9 cellular contexts compared by ENCODE assay signal in genomic region chr19:51366999-51367564, GRCh38. TPM values are rescaled to one million over a fixed set of nuclear protein-coding genes. Genes with fewer than 3 reads are reported as not detected.
DNase-seq lines count a peak whose midpoint lies in the region; ATAC-seq, FAIRE-seq and TF ChIP-seq lines count a peak whose summit lies in the region.
"Had no signal": no experiment of that assay in that cellular context is flagged by ENCODE, and none has a peak within 500 bp of the region (broad histone marks: within the 10 kb centered on the region; RNA-seq: fewer than 3 reads in every experiment).

No MANE protein-coding gene starts in this region.

- no peaks in the 10 kb centered on the region for H3K36me3 Mint-ChIP-seq in neural crest cell (ENCODE audit: low read depth)

- H3K27ac ChIP-seq in epithelial cell of prostate, result peak overlapping the region; percentile 74

- DNase-seq in activated CD4-positive, alpha-beta T cell treated with anti-CD3 and anti-CD28 coated beads for 4 hours, result peak; percentile 29 to 30
- DNase-seq in epithelial cell of prostate (ENCODE audit: low read depth, low spot score), result no peak
- DNase-seq in neural crest cell (ENCODE audit: low read depth, low spot score), result no peak
- no peak for DNase-seq in superior temporal gyrus (ENCODE audit: extremely low spot score)
- DNase-seq in D721Med (ENCODE audit: insufficient read length, low spot score), result no peak

- no peak for FAIRE-seq in D721Med (lab: Jason Lieb, UNC)

- no peaks in the 10 kb centered on the region for H3K27me3 Mint-ChIP-seq in neural crest cell (ENCODE audit: low read depth)

- peak overlapping the region; percentile 99 for H3K27ac Mint-ChIP-seq in neural crest cell (ENCODE audit: unreplicated experiment)

- H3K4me3 Mint-ChIP-seq in neural crest cell, result peak overlapping the region; percentile 99

- ATAC-seq in HG03108 (IDR thresholded peaks at IDR 0.05; ENCODE audit: unreplicated experiment) (peak; percentile 4), HG02973 (IDR thresholded peaks at IDR 0.05; ENCODE audit: unreplicated experiment) (no peak)

- no peaks in the 10 kb centered on the region for H3K9me3 Mint-ChIP-seq in neural crest cell

- no peak for TF ChIP-seq CTCF in neural crest cell (conservative IDR thresholded peaks at IDR 0.05)
- no peak for TF ChIP-seq CTCF in D721Med (IDR thresholded peaks at IDR 0.05; ENCODE audit: insufficient read depth, missing control alignments)

- peaks cover 50% of the 10 kb centered on the region for H3K4me1 Mint-ChIP-seq in neural crest cell

- peak overlapping the region; percentile 89 for H3K4me3 ChIP-seq in GM08714 (ENCODE audit: low read length)

RNA-seq across cellular contexts. Expression of gene ETFB, which starts 0.9 kb away (rescaled TPM):
- 41.1 and 42.4 TPM in 2 replicates for total RNA-seq in neural crest cell

RNA-seq across cellular contexts. Expression of gene CLDND2, which starts 1.7 kb away (rescaled TPM):
- 0.84 and 1.1 TPM in 2 replicates for total RNA-seq in neural crest cell
- total RNA-seq: SK-MEL-5 had no signal

RNA-seq across cellular contexts. Expression of gene NKG7, which starts 5.4 kb away (rescaled TPM):
- not detected in 2 replicates for total RNA-seq in neural crest cell
- total RNA-seq: SK-MEL-5 had no signal

RNA-seq across cellular contexts. Expression of gene LIM2, which starts 20.7 kb away (rescaled TPM):
- not detected in 2 replicates for total RNA-seq in neural crest cell
- total RNA-seq: SK-MEL-5 had no signal

RNA-seq across cellular contexts. Expression of gene C19orf84, which starts 23.3 kb away (rescaled TPM):
- total RNA-seq in neural crest cell, result 0.23 and 0.50 TPM in 2 replicates
- total RNA-seq: SK-MEL-5 had no signal

Comparison
In these comparisons a context has a peak if more than half of its experiments do, and no peak if none do; other contexts are left out.
1. DNase-seq: peak in activated CD4-positive, alpha-beta T cell treated with anti-CD3 and anti-CD28 coated beads for 4 hours (2 of 2); none in epithelial cell of prostate (single experiment), neural crest cell (single experiment), superior temporal gyrus (single experiment) and D721Med (single experiment).